2 cellular contexts compared by ENCODE assay signal in genomic region chr3:169458752-169459151, GRCh38.
TF ChIP-seq lines count a peak whose summit lies in the region.

No MANE protein-coding gene starts in this region.

TF ChIP-seq in GM23338, 12 proteins besides CTCF, POLR2A, EP300 and RAD21:
- TF ChIP-seq REST (IDR thresholded peaks at IDR 0.05; ENCODE audit: unreplicated experiment), result no peak
- TF ChIP-seq STAT1 (IDR thresholded peaks at IDR 0.05; ENCODE audit: unreplicated experiment), result no peak
- TF ChIP-seq ZNF114 (CRISPR knock-in tag; IDR thresholded peaks at IDR 0.05), result no peak
- no peak for TF ChIP-seq ZNF331 (CRISPR knock-in tag; IDR thresholded peaks at IDR 0.05; ENCODE audit: low read depth)
- no peak for TF ChIP-seq POLR2AphosphoS5 (IDR thresholded peaks at IDR 0.05; ENCODE audit: low read depth)
- no peak for TF ChIP-seq JUNB (IDR thresholded peaks at IDR 0.05; ENCODE audit: unreplicated experiment)
- no peak for TF ChIP-seq EZH2 (IDR thresholded peaks at IDR 0.05; ENCODE audit: low read depth, unreplicated experiment)
- TF ChIP-seq CREB1 (CRISPR knock-in tag; IDR thresholded peaks at IDR 0.05; ENCODE audit: low read depth), result no peak
- no peak for TF ChIP-seq ETS1 (IDR thresholded peaks at IDR 0.05)
- no peak for TF ChIP-seq EZH2phosphoT487 (IDR thresholded peaks at IDR 0.05; ENCODE audit: unreplicated experiment)
- no peak for TF ChIP-seq NANOG (IDR thresholded peaks at IDR 0.05; ENCODE audit: borderline replicate concordance)
- no peak for TF ChIP-seq ZNF462 (CRISPR knock-in tag; IDR thresholded peaks at IDR 0.05)

TF ChIP-seq in HEK293, 187 proteins besides CTCF, POLR2A, EP300 and RAD21 (continued from another document):
- no peak for TF ChIP-seq ZNF518A (tag by site-specific recombination; conservative IDR thresholded peaks at IDR 0.05; ENCODE audit: low read depth)
- TF ChIP-seq ZFP41 (tag by site-specific recombination; IDR thresholded peaks at IDR 0.05; ENCODE audit: borderline replicate concordance), result no peak
- no peak for TF ChIP-seq ZNF843 (tag by site-specific recombination; IDR thresholded peaks at IDR 0.05)
- no peak for TF ChIP-seq ZNF530 (tag by site-specific recombination; IDR thresholded peaks at IDR 0.05; ENCODE audit: low read depth)
- peak; percentile 72 for TF ChIP-seq ZBTB6 (tag by site-specific recombination; IDR thresholded peaks at IDR 0.05)
- TF ChIP-seq ZNF670 (tag by site-specific recombination; IDR thresholded peaks at IDR 0.05; ENCODE audit: low read depth), result no peak
- no peak for TF ChIP-seq TRIM28 (IDR thresholded peaks at IDR 0.05; ENCODE audit: borderline replicate concordance, low read length)
- 0 out of 2 replicates have a peak, but pooled peaks have one; percentile 12 for TF ChIP-seq ZBTB17 (tag by site-specific recombination; IDR thresholded peaks at IDR 0.05)
- no peak for TF ChIP-seq ZNF529 (tag by site-specific recombination; IDR thresholded peaks at IDR 0.05; ENCODE audit: insufficient replicate concordance)
- no peak for TF ChIP-seq ZNF549 (tag by site-specific recombination; IDR thresholded peaks at IDR 0.05)
TF ChIP-seq in HEK293: peak in this region for 3.
